In genomic region chr5:138353550-138353893, GRCh38 we compare ENCODE assay signal across 8 cellular contexts. TPM values are rescaled to one million over a fixed set of nuclear protein-coding genes. Genes with fewer than 3 reads are reported as not detected.
DNase-seq lines count a peak whose midpoint lies in the region; ATAC-seq and TF ChIP-seq lines count a peak whose summit lies in the region.

No MANE protein-coding gene starts in this region.

- no peak for DNase-seq in Caco-2
- no peak for DNase-seq in NT2/D1 (ENCODE audit: low read depth, low spot score)
- DNase-seq in choroid plexus epithelial cell (ENCODE audit: low read depth), result no peak
- no peak for DNase-seq in iPS-NIHi11 (ENCODE audit: low spot score)
- DNase-seq in NCI-H2081 treated with DMSO at 0.1 percent for 48 hours (lab: John Stamatoyannopoulos, UW), result no peak

- no peaks in the 10 kb centered on the region for H3K9me3 Mint-ChIP-seq in Caco-2 (ENCODE audit: unreplicated experiment)

- H3K9ac ChIP-seq in NT2/D1 (ENCODE audit: insufficient read length, low read depth) (peak overlapping the region; percentile 85), mucosa of rectum (ENCODE audit: low read depth in 1 of 2, low read length in 2 of 2) (peak overlapping the region; percentile 94 to 96)

- TF ChIP-seq CTCF in Caco-2 (IDR thresholded peaks at IDR 0.05; ENCODE audit: insufficient read depth in 1 of 2, low read depth in 1 of 2, low read length in 1 of 2, severe bottlenecking in 1 of 2, unreplicated experiment in 1 of 2), result no peak
- no peak for TF ChIP-seq CTCF in choroid plexus epithelial cell (conservative IDR thresholded peaks at IDR 0.05; ENCODE audit: low read depth, low read length)

- POLR2A ChIA-PET in Caco-2 (lab: Charles Lee), result interaction anchor here (0.8 to 2.7 kb wide), 6 partner anchors 14 to 190 kb away, joined by 3 to 34 read pairs (median 5); partner anchors contain the start of genes CDC23, CDC25C, ETF1 and FAM53C

- H3K27me3 ChIP-seq in Caco-2 (replicated peaks; ENCODE audit: control insufficient read depth, insufficient read depth, low read length) (no peaks in the 10 kb centered on the region), NT2/D1 (ENCODE audit: insufficient read depth, insufficient read length) (no peaks in the 10 kb centered on the region), mucosa of rectum (ENCODE audit: control insufficient read depth in 2 of 2, insufficient read depth in 2 of 2, low read length in 2 of 2) (no peaks in the 10 kb centered on the region)

- peak overlapping the region; percentile 92 for H3K27ac Mint-ChIP-seq in Caco-2 (ENCODE audit: unreplicated experiment)

- no TSS peak for BruUV-seq in Caco-2 (replicated peaks; lab: Mats Ljungman, UMichigan)

- peaks cover 17% of the 10 kb centered on the region for H3K4me1 Mint-ChIP-seq in Caco-2 (ENCODE audit: low read depth, unreplicated experiment)

- H3K27ac ChIP-seq in mucosa of rectum (ENCODE audit: low read depth in 2 of 2, low read length in 2 of 2), result peak overlapping the region; percentile 96 to 97

- H3K36me3 Mint-ChIP-seq in Caco-2 (ENCODE audit: insufficient read depth, unreplicated experiment), result peaks cover 23% of the 10 kb centered on the region

- H3K9me3 ChIP-seq in Caco-2 (no peaks in the 10 kb centered on the region), NT2/D1 (ENCODE audit: insufficient read depth, low read length) (peaks cover 27% of the 10 kb centered on the region), mucosa of rectum (ENCODE audit: control insufficient read depth in 2 of 2, low read length in 2 of 2) (no peaks in the 10 kb centered on the region)

- H3K4me1 ChIP-seq in Caco-2, result peaks cover 12% of the 10 kb centered on the region; the same call in 1 of the 2 replicates
- H3K4me1 ChIP-seq in NT2/D1 (ENCODE audit: insufficient read depth, insufficient read length), result no peaks in the 10 kb centered on the region
- peaks cover 10 to 16% of the 10 kb centered on the region in 2 donors for H3K4me1 ChIP-seq in mucosa of rectum (ENCODE audit: control insufficient read depth in 2 of 2, insufficient read depth in 2 of 2, low read length in 2 of 2)

- CTCF ChIA-PET in Caco-2 (lab: Charles Lee), result interaction anchor here (0.8 to 3.1 kb wide), 12 partner anchors 14 to 317 kb away, joined by 3 to 54 read pairs (median 4); partner anchors contain the start of genes CDC25C, FAM53C and KIF20A

- ATAC-seq in GM18909 (IDR thresholded peaks at IDR 0.05; ENCODE audit: poor library complexity, unreplicated experiment), result no peak
- no peak for ATAC-seq in HG03354 (IDR thresholded peaks at IDR 0.05; ENCODE audit: poor library complexity, severe bottlenecking, unreplicated experiment)

- H3K27me3 Mint-ChIP-seq in Caco-2 (ENCODE audit: insufficient read depth, unreplicated experiment), result no peaks in the 10 kb centered on the region

- no peaks in the 10 kb centered on the region; the same call in 1 of the 2 replicates for H3K36me3 ChIP-seq in Caco-2 (ENCODE audit: control insufficient read depth, insufficient read depth, low read length)
- H3K36me3 ChIP-seq in NT2/D1 (ENCODE audit: insufficient read depth, insufficient read length, low read length), result peaks cover 33% of the 10 kb centered on the region
- H3K36me3 ChIP-seq in mucosa of rectum (ENCODE audit: control insufficient read depth in 2 of 2, insufficient read depth in 2 of 2, low read length in 2 of 2), result peaks cover 0 to under 1% of the 10 kb centered on the region in 2 donors

- intact Hi-C loops in Caco-2 (cut with micrococcal nuclease; ENCODE audit: unreplicated experiment), result no loop called here

- peak overlapping the region; percentile 91 for H3K4me3 Mint-ChIP-seq in Caco-2 (ENCODE audit: unreplicated experiment)

- peak overlapping the region; percentile 78 for H3K4me3 ChIP-seq in Caco-2 (ENCODE audit: low read depth, low read length)
- H3K4me3 ChIP-seq in NT2/D1 (ENCODE audit: insufficient read length, low read depth), result peak overlapping the region; percentile 65
- H3K4me3 ChIP-seq in choroid plexus epithelial cell (ENCODE audit: low read depth, low read length), result peak overlapping the region; percentile 83
- peak overlapping the region; percentile 76 to 83 for H3K4me3 ChIP-seq in mucosa of rectum (ENCODE audit: low read length in 2 of 2)

RNA-seq across cellular contexts. Expression of gene KDM3B, which starts 1.0 kb away (rescaled TPM):
- 71.8 and 77.9 TPM in 2 replicates for total RNA-seq in Caco-2 (2022)

RNA-seq across cellular contexts. Expression of gene FAM53C, which starts 15.5 kb away (rescaled TPM):
- total RNA-seq in Caco-2 (2022), result 32.6 and 33.3 TPM in 2 replicates

RNA-seq across cellular contexts. Expression of gene CDC25C, which starts 21.9 kb away (rescaled TPM):
- 22.7 and 22.9 TPM in 2 replicates for total RNA-seq in Caco-2 (2022)
